In the genomic region with DNA sequence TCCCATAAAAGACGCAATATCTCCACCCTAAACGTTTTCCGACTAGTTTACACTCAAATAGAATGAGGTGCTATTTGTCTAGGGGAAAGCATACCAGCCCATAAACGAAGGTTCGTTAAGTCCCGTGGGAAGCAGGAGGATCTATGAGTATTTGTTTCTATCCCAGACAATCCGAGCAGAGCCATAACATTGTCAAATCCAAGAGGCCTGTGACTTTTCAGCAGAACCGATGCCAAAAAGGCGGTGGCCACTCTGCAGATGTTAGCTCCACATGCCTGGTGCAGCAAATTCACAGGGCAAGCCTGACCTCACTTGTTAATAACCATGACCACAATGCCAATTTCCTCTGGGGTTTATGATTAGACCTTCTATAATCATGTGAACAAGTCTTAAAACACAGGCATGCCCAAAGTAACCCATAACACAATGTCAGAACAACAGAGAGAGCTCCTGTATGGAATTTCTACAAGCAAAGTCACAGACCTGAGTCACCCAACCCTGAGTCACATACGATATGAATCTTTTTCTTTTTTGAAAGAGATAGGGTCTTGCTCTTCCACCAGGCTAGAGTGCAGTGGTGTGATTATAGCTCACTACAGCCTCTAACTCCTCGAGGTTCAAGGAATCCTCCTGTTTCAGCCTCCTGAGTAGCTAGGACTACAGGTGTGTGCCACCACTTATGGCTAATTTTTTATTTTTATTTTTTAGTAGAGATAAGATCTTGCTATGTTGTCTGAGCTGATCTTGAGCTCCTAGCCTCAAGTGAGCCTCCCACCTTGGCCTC, we compare ENCODE assay signal across 1 cellular context.
TF ChIP-seq lines count a peak whose summit lies in the region.

No MANE protein-coding gene starts in this region.

TF ChIP-seq in HCT116, 20 proteins besides CTCF, POLR2A, EP300 and RAD21:
- peak; percentile 77 for TF ChIP-seq FOSL1 (IDR thresholded peaks at IDR 0.05; ENCODE audit: low read depth)
- TF ChIP-seq CBX3 (IDR thresholded peaks at IDR 0.05; ENCODE audit: low read depth), result 0 out of 2 replicates have a peak, but pooled peaks have one; percentile 39
- no peak for TF ChIP-seq ELF1 (IDR thresholded peaks at IDR 0.05; ENCODE audit: borderline replicate concordance, low read depth)
- no peak for TF ChIP-seq ZFX (IDR thresholded peaks at IDR 0.05)
- TF ChIP-seq TCF7L2 (IDR thresholded peaks at IDR 0.05; ENCODE audit: borderline replicate concordance, extremely low read depth, insufficient read depth, insufficient read length), result no peak
- no peak for TF ChIP-seq SRF (IDR thresholded peaks at IDR 0.05; ENCODE audit: low read depth)
- no peak for TF ChIP-seq YY1 (IDR thresholded peaks at IDR 0.05; ENCODE audit: extremely low read depth, insufficient replicate concordance, low read depth, low read length)
- peak; percentile 27; the same call in 1 of the 2 replicates for TF ChIP-seq SP1 (IDR thresholded peaks at IDR 0.05; ENCODE audit: low read depth)
- no peak for TF ChIP-seq REST (IDR thresholded peaks at IDR 0.05; ENCODE audit: low read depth)
- no peak for TF ChIP-seq POLR2AphosphoS5 (IDR thresholded peaks at IDR 0.05; ENCODE audit: low read depth, low read length)
- no peak for TF ChIP-seq ZNF274 (IDR thresholded peaks at IDR 0.05; ENCODE audit: low read depth, low read length)
- TF ChIP-seq, protein P1, sequence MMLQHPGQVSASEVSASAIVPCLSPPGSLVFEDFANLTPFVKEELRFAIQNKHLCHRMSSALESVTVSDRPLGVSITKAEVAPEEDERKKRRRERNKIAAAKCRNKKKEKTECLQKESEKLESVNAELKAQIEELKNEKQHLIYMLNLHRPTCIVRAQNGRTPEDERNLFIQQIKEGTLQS (IDR thresholded peaks at IDR 0.05), result no peak
- TF ChIP-seq, protein P2, sequence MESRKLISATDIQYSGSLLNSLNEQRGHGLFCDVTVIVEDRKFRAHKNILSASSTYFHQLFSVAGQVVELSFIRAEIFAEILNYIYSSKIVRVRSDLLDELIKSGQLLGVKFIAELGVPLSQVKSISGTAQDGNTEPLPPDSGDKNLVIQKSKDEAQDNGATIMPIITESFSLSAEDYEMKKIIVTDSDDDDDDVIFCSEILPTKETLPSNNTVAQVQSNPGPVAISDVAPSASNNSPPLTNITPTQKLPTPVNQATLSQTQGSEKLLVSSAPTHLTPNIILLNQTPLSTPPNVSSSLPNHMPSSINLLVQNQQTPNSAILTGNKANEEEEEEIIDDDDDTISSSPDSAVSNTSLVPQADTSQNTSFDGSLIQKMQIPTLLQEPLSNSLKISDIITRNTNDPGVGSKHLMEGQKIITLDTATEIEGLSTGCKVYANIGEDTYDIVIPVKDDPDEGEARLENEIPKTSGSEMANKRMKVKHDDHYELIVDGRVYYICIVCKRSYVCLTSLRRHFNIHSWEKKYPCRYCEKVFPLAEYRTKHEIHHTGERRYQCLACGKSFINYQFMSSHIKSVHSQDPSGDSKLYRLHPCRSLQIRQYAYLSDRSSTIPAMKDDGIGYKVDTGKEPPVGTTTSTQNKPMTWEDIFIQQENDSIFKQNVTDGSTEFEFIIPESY (IDR thresholded peaks at IDR 0.05; ENCODE audit: extremely low read depth, insufficient replicate concordance, low read length), result no peak
- TF ChIP-seq EGR1 (IDR thresholded peaks at IDR 0.05; ENCODE audit: low read depth), result no peak
- no peak for TF ChIP-seq EZH2phosphoT487 (IDR thresholded peaks at IDR 0.05; ENCODE audit: borderline replicate concordance)
- TF ChIP-seq, protein P3, sequence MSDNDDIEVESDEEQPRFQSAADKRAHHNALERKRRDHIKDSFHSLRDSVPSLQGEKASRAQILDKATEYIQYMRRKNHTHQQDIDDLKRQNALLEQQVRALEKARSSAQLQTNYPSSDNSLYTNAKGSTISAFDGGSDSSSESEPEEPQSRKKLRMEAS (IDR thresholded peaks at IDR 0.05), result no peak; the same call in 1 of the 2 replicates
- no peak for TF ChIP-seq SIN3A (IDR thresholded peaks at IDR 0.05; ENCODE audit: low read depth)
- TF ChIP-seq CEBPB (IDR thresholded peaks at IDR 0.05; ENCODE audit: low read depth), result no peak; the same call in 1 of the 2 replicates
- TF ChIP-seq JUND (IDR thresholded peaks at IDR 0.05), result peak; percentile 57
- TF ChIP-seq EZH2 (IDR thresholded peaks at IDR 0.05), result no peak
